Comparison of ENCODE assay signal across 8 cellular contexts in the genomic region with DNA sequence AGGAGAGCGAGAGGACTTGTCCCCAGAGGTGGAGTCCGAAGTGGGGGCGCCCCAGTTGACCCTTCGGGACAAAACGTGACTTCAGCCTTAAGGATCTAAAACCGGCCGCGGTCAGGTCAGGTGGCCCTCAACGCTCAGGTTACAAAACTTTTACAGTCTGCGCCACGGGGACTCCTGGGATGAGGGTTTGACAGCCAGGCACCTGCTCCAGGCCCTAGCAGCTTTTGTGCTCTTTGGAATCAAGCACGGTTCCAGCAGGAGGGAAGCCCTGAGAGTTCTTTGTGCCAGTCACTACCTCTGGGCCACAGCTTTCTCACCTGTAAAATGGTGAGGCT. TPM values are rescaled to one million over a fixed set of nuclear protein-coding genes. Genes with fewer than 3 reads are reported as not detected.
DNase-seq lines count a peak whose midpoint lies in the region; ATAC-seq, FAIRE-seq and TF ChIP-seq lines count a peak whose summit lies in the region.

No MANE protein-coding gene starts in this region.

- DNase-seq in NCI-H1105 treated with DMSO at 0.1 percent for 48 hours (lab: John Stamatoyannopoulos, UW) (peak; percentile 61), NCI-H1105 (lab: John Stamatoyannopoulos, UW) (no peak), ascending aorta (ENCODE audit: low spot score in 2 of 2) (no peak), keratinocyte (ENCODE audit: low read depth, low spot score) (no peak)

- intact Hi-C loops in ascending aorta (cut with DNase I): loop anchor here (1.0 to 5.0 kb wide), 4 partner anchors 18 to 228 kb away; partner anchors contain the start of genes EIF2B2 and MLH3

- peaks cover 0 to 8% of the 10 kb centered on the region in 2 donors for H3K4me1 ChIP-seq in ascending aorta
- peaks cover 22% of the 10 kb centered on the region for H3K4me1 ChIP-seq in keratinocyte (ENCODE audit: control insufficient read depth, extremely low read depth, insufficient read depth, low read length)

- H3K4me2 ChIP-seq in keratinocyte (ENCODE audit: control insufficient read depth, extremely low read depth, insufficient read depth, low read depth, low read length): peak overlapping the region; percentile 99

- ATAC-seq in GM21381 (IDR thresholded peaks at IDR 0.05; ENCODE audit: unreplicated experiment) (no peak), GM18517 (IDR thresholded peaks at IDR 0.05; ENCODE audit: unreplicated experiment) (no peak), GM19395 (IDR thresholded peaks at IDR 0.05; ENCODE audit: unreplicated experiment) (no peak)

- H2AFZ ChIP-seq in keratinocyte (ENCODE audit: control insufficient read depth, low read length): peak overlapping the region; percentile 71

- H3K9me1 ChIP-seq in keratinocyte (ENCODE audit: control insufficient read depth, extremely low read depth, insufficient read depth, low read length): no peaks in the 10 kb centered on the region

- H3K36me3 ChIP-seq in ascending aorta (no peaks in the 10 kb centered on the region), keratinocyte (ENCODE audit: control insufficient read depth in 2 of 2, extremely low read depth in 1 of 2, insufficient read depth in 2 of 2, low read length in 2 of 2) (no peaks in the 10 kb centered on the region)

- H3K9me3 ChIP-seq in ascending aorta (no peaks in the 10 kb centered on the region), keratinocyte (ENCODE audit: control insufficient read depth, low read depth, low read length) (no peaks in the 10 kb centered on the region)

- FAIRE-seq in keratinocyte (lab: Jason Lieb, UNC): no peak

- no peaks in the 10 kb centered on the region for H3K27me3 ChIP-seq in ascending aorta
- no peaks in the 10 kb centered on the region for H3K27me3 ChIP-seq in keratinocyte (ENCODE audit: control insufficient read depth, extremely low read depth, insufficient read depth, low read length)

- no peaks in the 10 kb centered on the region for H4K20me1 ChIP-seq in keratinocyte (ENCODE audit: control insufficient read depth, extremely low read depth, insufficient read depth, low read length)

- peak overlapping the region; percentile 81 for H3K9ac ChIP-seq in keratinocyte (ENCODE audit: control insufficient read depth, extremely low read depth, insufficient read depth, low read length)

- H3K79me2 ChIP-seq in keratinocyte (ENCODE audit: control insufficient read depth, insufficient read depth, low read length): no peaks in the 10 kb centered on the region

- no peak for TF ChIP-seq CTCF in ascending aorta (IDR thresholded peaks at IDR 0.05)
- no peak for TF ChIP-seq CTCF in keratinocyte (optimal IDR thresholded peaks at IDR 0.05 in 1 of 3, IDR thresholded peaks at IDR 0.05 in 1 of 3, conservative IDR thresholded peaks at IDR 0.05 in 1 of 3; ENCODE audit: extremely low read depth in 1 of 3, insufficient read depth in 2 of 3, low read length in 3 of 3)

- peak overlapping the region; percentile 59 to 84 for H3K4me3 ChIP-seq in ascending aorta
- H3K4me3 ChIP-seq in keratinocyte (ENCODE audit: control insufficient read depth in 2 of 3, extremely low read depth in 1 of 3, insufficient read depth in 2 of 3, low read depth in 1 of 3, low read length in 3 of 3): peak overlapping the region; percentile 38 to 80 (median 59)

- dilution Hi-C loops in keratinocyte (cut with MboI; ENCODE audit: extremely low pct_ligation_motif_present, low sequenced_read_pairs): no loop called here

- H3K27ac ChIP-seq in ascending aorta (peak overlapping the region; percentile 83 to 91), keratinocyte (ENCODE audit: control insufficient read depth, insufficient read depth, low read length) (peak overlapping the region; percentile 56), temporal lobe (ENCODE audit: low read depth, low read length) (peak overlapping the region; percentile 76)

RNA-seq across cellular contexts. Expression of gene ZC2HC1C, which starts 0.3 kb away (rescaled TPM):
- total RNA-seq in ascending aorta (not detected), temporal lobe (1.7 TPM)
- polyA plus RNA-seq in keratinocyte: 0.23 to 0.68 TPM (median 0.32 TPM) in 3 replicates
- polyA plus RNA-seq in keratinocyte (2011; ENCODE audit: low read depth): 0.24 TPM
- polyA plus RNA-seq in keratinocyte (2011; cell fraction: cytosol; rRNA removed): 0.38 and 0.47 TPM in 2 replicates
- polyA plus RNA-seq in keratinocyte (2011; cell fraction: nucleus; rRNA removed): 0.56 and 0.96 TPM in 2 replicates
- 0.32 and 0.57 TPM in 2 replicates for polyA plus RNA-seq in keratinocyte (2012; ENCODE audit: low replicate concordance)
- 1.0 to 1.1 TPM in 2 of 3 replicates, not detected in the other for polyA minus RNA-seq in keratinocyte
- not detected for polyA minus RNA-seq in keratinocyte (2011; cell fraction: cytosol; rRNA and poly(A)+ RNA removed)
- polyA minus RNA-seq in keratinocyte (2011; cell fraction: nucleus; rRNA and poly(A)+ RNA removed): 0.32 TPM in 1 of 2 replicates, not detected in the other

RNA-seq across cellular contexts. Expression of gene ACYP1, which starts 6.0 kb away (rescaled TPM):
- total RNA-seq in ascending aorta (not detected), temporal lobe (16.0 TPM)
- polyA plus RNA-seq in keratinocyte: 16.7 to 32.9 TPM (median 19.8 TPM) in 3 replicates
- 7.5 TPM for polyA plus RNA-seq in keratinocyte (2011; ENCODE audit: low read depth)
- polyA plus RNA-seq in keratinocyte (2011; cell fraction: cytosol; rRNA removed): 20.2 and 21.7 TPM in 2 replicates
- 21.1 and 32.7 TPM in 2 replicates for polyA plus RNA-seq in keratinocyte (2011; cell fraction: nucleus; rRNA removed)
- 16.4 and 18.7 TPM in 2 replicates for polyA plus RNA-seq in keratinocyte (2012; ENCODE audit: low replicate concordance)
- 1.2 to 7.2 TPM in 2 of 3 replicates, not detected in the other for polyA minus RNA-seq in keratinocyte
- not detected for polyA minus RNA-seq in keratinocyte (2011; cell fraction: cytosol; rRNA and poly(A)+ RNA removed)
- polyA minus RNA-seq in keratinocyte (2011; cell fraction: nucleus; rRNA and poly(A)+ RNA removed): 2.3 and 6.7 TPM in 2 replicates

RNA-seq across cellular contexts. Expression of gene MLH3, which starts 18.5 kb away (rescaled TPM):
- total RNA-seq in ascending aorta: 23.9 TPM
- 8.8 to 13.8 TPM (median 13.0 TPM) in 3 replicates for polyA plus RNA-seq in keratinocyte
- 6.0 TPM for polyA plus RNA-seq in keratinocyte (2011; ENCODE audit: low read depth)
- 4.3 and 10.2 TPM in 2 replicates for polyA plus RNA-seq in keratinocyte (2011; cell fraction: cytosol; rRNA removed)
- 24.2 and 25.3 TPM in 2 replicates for polyA plus RNA-seq in keratinocyte (2011; cell fraction: nucleus; rRNA removed)
- 6.8 and 9.0 TPM in 2 replicates for polyA plus RNA-seq in keratinocyte (2012; ENCODE audit: low replicate concordance)
- 11.0 to 25.6 TPM (median 12.0 TPM) in 3 replicates for polyA minus RNA-seq in keratinocyte
- polyA minus RNA-seq in keratinocyte (2011; cell fraction: cytosol; rRNA and poly(A)+ RNA removed): 3.3 TPM
- polyA minus RNA-seq in keratinocyte (2011; cell fraction: nucleus; rRNA and poly(A)+ RNA removed): 12.9 and 23.2 TPM in 2 replicates
- 52.4 TPM for total RNA-seq in temporal lobe

RNA-seq across cellular contexts. Expression of gene NEK9, which starts 57.1 kb away (rescaled TPM):
- total RNA-seq in ascending aorta (116 TPM), temporal lobe (29.0 TPM)
- polyA plus RNA-seq in keratinocyte: 23.0 to 43.7 TPM (median 27.9 TPM) in 3 replicates
- 8.9 TPM for polyA plus RNA-seq in keratinocyte (2011; ENCODE audit: low read depth)
- 14.4 and 24.7 TPM in 2 replicates for polyA plus RNA-seq in keratinocyte (2011; cell fraction: cytosol; rRNA removed)
- 47.1 and 52.6 TPM in 2 replicates for polyA plus RNA-seq in keratinocyte (2011; cell fraction: nucleus; rRNA removed)
- polyA plus RNA-seq in keratinocyte (2012; ENCODE audit: low replicate concordance): 20.9 and 27.7 TPM in 2 replicates
- 12.6 to 30.4 TPM (median 23.9 TPM) in 3 replicates for polyA minus RNA-seq in keratinocyte
- polyA minus RNA-seq in keratinocyte (2011; cell fraction: cytosol; rRNA and poly(A)+ RNA removed): 16.7 TPM
- polyA minus RNA-seq in keratinocyte (2011; cell fraction: nucleus; rRNA and poly(A)+ RNA removed): 35.6 and 39.6 TPM in 2 replicates

Comparison
In these comparisons a context has a peak if more than half of its experiments do, and no peak if none do; other contexts are left out.
1. RNA of gene ACYP1, which starts 6.0 kb away (total RNA-seq): 16.0 TPM in temporal lobe (single experiment); not detected in ascending aorta (single experiment); every median in the first group is over 10 times any median in the second.
2. Peak in every context shown above with its lines, with median percentiles within 50 percentile points of each other: H3K27ac ChIP-seq.